In genomic region chr1:12432897-12433296, GRCh38 we compare ENCODE assay signal across 11 cellular contexts.
A peak's percentile ranks its signal among the peaks of the same experiment; 100 is the strongest.
DNase-seq lines count a peak whose midpoint lies in the region; ATAC-seq and TF ChIP-seq lines count a peak whose summit lies in the region.
"Had no signal": no experiment of that assay in that cellular context is flagged by ENCODE, and none has a peak within 500 bp of the region (broad histone marks: within the 10 kb centered on the region; RNA-seq: fewer than 3 reads in every experiment).

No MANE protein-coding gene starts in this region.

- H3K4me3 ChIP-seq in heart right ventricle (no peak overlapping the region), esophagus squamous epithelium (no peak overlapping the region), aorta (ENCODE audit: low read length in 2 of 2) (no peak overlapping the region)
- H3K4me3 ChIP-seq in CD8-positive, alpha-beta T cell (ENCODE audit: low read depth, low read length): no peak overlapping the region

- H3K36me3 ChIP-seq in heart right ventricle (peaks cover 0 to 40% (median 3%) of the 10 kb centered on the region in 9 donors), esophagus squamous epithelium (peaks cover 0 to 43% (median 0%) of the 10 kb centered on the region in 3 donors), aorta (ENCODE audit: control insufficient read depth in 1 of 2, insufficient read depth in 2 of 2, low read length in 1 of 2) (no peaks in the 10 kb centered on the region)
- H3K36me3 ChIP-seq in CD8-positive, alpha-beta T cell (ENCODE audit: insufficient read depth, low read length): no peaks in the 10 kb centered on the region

- WGBS in heart right ventricle, 2 donors: 81 to 84% methylated on average over 6 of the region's 6 CpGs
- 86 to 93% methylated on average over 6 of the region's 6 CpGs for WGBS in esophagus squamous epithelium, 2 donors
- WGBS in aorta, 2 donors: 79 to 94% methylated on average over 6 of the region's 6 CpGs

- H3K4me1 ChIP-seq in heart right ventricle (peaks cover 12 to 83% (median 56%) of the 10 kb centered on the region in 9 donors), esophagus squamous epithelium (peaks cover 40 to 67% (median 54%) of the 10 kb centered on the region in 3 donors), aorta (ENCODE audit: control insufficient read depth in 1 of 2, insufficient read depth in 2 of 2, low read length in 2 of 2) (peaks cover 4 to 12% of the 10 kb centered on the region in 2 donors)
- H3K4me1 ChIP-seq in CD8-positive, alpha-beta T cell (ENCODE audit: insufficient read depth, low read length): peaks cover 46% of the 10 kb centered on the region

- no peak for DNase-seq in heart right ventricle
- no peak for DNase-seq in left ventricle myocardium superior
- no peak for DNase-seq in esophagus squamous epithelium (lab: John Stamatoyannopoulos, UW)
- DNase-seq in progenitor cell of endocrine pancreas (ENCODE audit: low spot score, unreplicated experiment): no peak
- no peak for DNase-seq in aorta
- no peak for DNase-seq in hepatic stellate cell (ENCODE audit: low spot score)
- no peak for DNase-seq in LoVo (ENCODE audit: low spot score)
- DNase-seq in CD8-positive, alpha-beta T cell: no peak
- DNase-seq: activated CD4-positive, alpha-beta T cell treated with anti-CD3 and anti-CD28 coated beads for 1 hour; activated gamma-delta T cell; NCI-H2107 had no signal

- H3K36me3 Mint-ChIP-seq in progenitor cell of endocrine pancreas (ENCODE audit: insufficient read depth): peaks cover 6% of the 10 kb centered on the region
- H3K36me3 Mint-ChIP-seq in CD8-positive, alpha-beta T cell: peaks cover 14% of the 10 kb centered on the region

- no peaks in the 10 kb centered on the region for H3K27me3 Mint-ChIP-seq in progenitor cell of endocrine pancreas
- no peaks in the 10 kb centered on the region for H3K27me3 Mint-ChIP-seq in CD8-positive, alpha-beta T cell (ENCODE audit: low read depth)

- H3K27ac Mint-ChIP-seq in progenitor cell of endocrine pancreas: peak overlapping the region; percentile 91
- H3K27ac Mint-ChIP-seq in CD8-positive, alpha-beta T cell: no peak overlapping the region

- H3K9me3 ChIP-seq in heart right ventricle (no peaks in the 10 kb centered on the region), esophagus squamous epithelium (no peaks in the 10 kb centered on the region), aorta (ENCODE audit: control insufficient read depth, low read length) (no peaks in the 10 kb centered on the region)
- H3K9me3 ChIP-seq in CD8-positive, alpha-beta T cell (ENCODE audit: low read length): no peaks in the 10 kb centered on the region

- TF ChIP-seq CTCF in heart right ventricle (IDR thresholded peaks at IDR 0.05): no peak
- TF ChIP-seq CTCF in esophagus squamous epithelium (IDR thresholded peaks at IDR 0.05): no peak
- no peak for TF ChIP-seq CTCF in progenitor cell of endocrine pancreas (IDR thresholded peaks at IDR 0.05; ENCODE audit: unreplicated experiment)
- no peak for TF ChIP-seq CTCF in CD8-positive, alpha-beta T cell (IDR thresholded peaks at IDR 0.05)

- H3K9me3 Mint-ChIP-seq in progenitor cell of endocrine pancreas (ENCODE audit: low read depth): no peaks in the 10 kb centered on the region
- no peaks in the 10 kb centered on the region for H3K9me3 Mint-ChIP-seq in CD8-positive, alpha-beta T cell

- TF ChIP-seq POLR2A in esophagus squamous epithelium (IDR thresholded peaks at IDR 0.05): no peak

- CTCF ChIA-PET in CD8-positive, alpha-beta T cell (lab: Charles Lee): interaction anchor here (0.9 kb wide), 1 partner anchor 186 kb away, joined by 3 read pairs; no protein-coding TSS in a partner anchor

- POLR2A ChIA-PET in CD8-positive, alpha-beta T cell (lab: Charles Lee): no interaction called here

- peak in 1 of 8 donors; percentile 2 for ATAC-seq in heart right ventricle
- no peak for ATAC-seq in left ventricle myocardium superior
- no peak for ATAC-seq in aorta (ENCODE audit: low FRiP score)
- ATAC-seq in CD8-positive, alpha-beta T cell: no peak

- peaks cover 74% of the 10 kb centered on the region for H3K4me1 Mint-ChIP-seq in progenitor cell of endocrine pancreas (ENCODE audit: low read depth)
- H3K4me1 Mint-ChIP-seq in CD8-positive, alpha-beta T cell (ENCODE audit: low read depth): peaks cover 70% of the 10 kb centered on the region

- intact Hi-C loops in heart right ventricle (cut with DNase I) (loop anchor here in 2 of 10 donors (5.0 to 10.0 kb wide), 3 partner anchors 62 to 184 kb away; partner anchors contain the start of gene DHRS3 (in 1 of the 2)), left ventricle myocardium superior (cut with micrococcal nuclease) (no loop called here), esophagus squamous epithelium (cut with DNase I) (no loop called here), aorta (cut with DNase I) (no loop called here)
- intact Hi-C loops in CD8-positive, alpha-beta T cell (cut with DNase I, micrococcal nuclease): loop anchor here (5.0 to 10.0 kb wide), 2 partner anchors 44 to 48 kb away; no protein-coding TSS in a partner anchor

- H3K27me3 ChIP-seq in heart right ventricle (no peaks in the 10 kb centered on the region), esophagus squamous epithelium (no peaks in the 10 kb centered on the region), aorta (ENCODE audit: control insufficient read depth in 1 of 2, insufficient read depth in 2 of 2, low read length in 1 of 2) (no peaks in the 10 kb centered on the region)
- H3K27me3 ChIP-seq in CD8-positive, alpha-beta T cell (ENCODE audit: insufficient read depth, low read length): no peaks in the 10 kb centered on the region

- H3K27ac ChIP-seq in heart right ventricle: peak overlapping the region; percentile 1 to 88 (median 78)
- peak overlapping the region; percentile 81 to 89 (median 86) for H3K27ac ChIP-seq in esophagus squamous epithelium
- peak overlapping the region; percentile 29 to 87 for H3K27ac ChIP-seq in aorta (ENCODE audit: low read depth in 1 of 2, low read length in 2 of 2)
- no peak overlapping the region for H3K27ac ChIP-seq in CD8-positive, alpha-beta T cell (ENCODE audit: low read depth, low read length)

- peak overlapping the region; percentile 62 for H3K4me3 Mint-ChIP-seq in progenitor cell of endocrine pancreas (ENCODE audit: low read depth)
- no peak overlapping the region for H3K4me3 Mint-ChIP-seq in CD8-positive, alpha-beta T cell

Comparison
In these comparisons a context has a peak if more than half of its experiments do, and no peak if none do; other contexts are left out.
1. intact Hi-C loops: an anchor here in CD8-positive, alpha-beta T cell (5.0 to 10.0 kb wide); none called in left ventricle myocardium superior, esophagus squamous epithelium and aorta.